22 cellular contexts compared by ENCODE assay signal in the genomic region with DNA sequence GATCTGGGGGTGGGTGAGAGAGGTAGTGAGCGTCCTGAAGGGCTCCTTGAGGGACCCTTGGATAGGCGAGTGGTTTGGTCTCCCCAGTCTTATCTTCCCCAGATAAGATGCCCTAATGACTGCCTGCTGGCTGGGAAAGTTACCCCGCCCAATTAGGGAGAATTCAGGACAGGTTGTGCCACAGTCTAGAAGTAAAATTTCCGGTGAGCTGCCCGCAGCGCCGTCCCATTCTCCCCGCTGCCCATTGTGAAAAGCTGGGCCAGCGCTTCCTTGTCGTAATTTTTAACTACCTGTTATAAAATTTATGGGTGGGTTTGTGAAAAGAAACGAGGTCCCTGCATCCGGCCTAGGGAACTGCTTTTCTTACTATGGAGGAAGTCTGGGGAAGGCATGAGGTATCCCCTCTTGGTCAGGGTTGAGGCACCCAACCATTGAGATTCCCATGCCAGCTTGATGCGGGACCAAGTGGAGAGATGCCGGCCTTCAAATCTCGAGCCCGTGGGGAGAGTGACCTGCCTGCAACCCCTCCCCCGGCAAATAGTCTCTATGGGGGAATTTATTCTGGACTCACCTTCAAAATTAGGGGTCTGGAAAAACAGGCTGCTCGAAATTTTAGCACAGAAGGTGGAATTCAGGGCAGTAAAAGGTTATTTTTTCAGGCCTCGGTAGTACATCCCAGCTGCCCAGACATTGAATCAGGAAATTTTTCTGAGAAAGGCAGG. TPM values are rescaled to one million over a fixed set of nuclear protein-coding genes. Genes with fewer than 3 reads are reported as not detected.
DNase-seq lines count a peak whose midpoint lies in the region; ATAC-seq, FAIRE-seq and TF ChIP-seq lines count a peak whose summit lies in the region.
"Had no signal": no experiment of that assay in that cellular context is flagged by ENCODE, and none has a peak within 500 bp of the region (broad histone marks: within the 10 kb centered on the region; RNA-seq: fewer than 3 reads in every experiment).

No MANE protein-coding gene starts in this region.

- no peak for ATAC-seq in HCT116
- no peak for ATAC-seq in gastrocnemius medialis
- no peak for ATAC-seq in GM21423 (IDR thresholded peaks at IDR 0.05; ENCODE audit: unreplicated experiment)
- ATAC-seq: activated CD4-positive, alpha-beta T cell treated with anti-CD3 and anti-CD28 coated beads for 36 hours had no signal

- H3K27ac ChIP-seq in ACC112 (ENCODE audit: low read depth, low read length) = no peak overlapping the region
- no peak overlapping the region for H3K27ac ChIP-seq in HCT116 (ENCODE audit: low read depth, low read length)
- no peak overlapping the region for H3K27ac ChIP-seq in endothelial cell of umbilical vein (ENCODE audit: insufficient read depth, low read depth, low read length)
- H3K27ac ChIP-seq in gastrocnemius medialis = peak overlapping the region; percentile 94 to 100 (median 98)
- H3K27ac ChIP-seq in small intestine (ENCODE audit: low read depth in 1 of 2, low read length in 1 of 2) = no peak overlapping the region
- H3K27ac ChIP-seq in Peyer's patch = peak overlapping the region in 2 of 4 donors; percentile 81 to 94
- H3K27ac ChIP-seq: vagina had no signal

- H3K4me1 ChIP-seq in ACC112 (ENCODE audit: control insufficient read depth, insufficient read depth, low read length, unreplicated experiment) (peaks cover 40% of the 10 kb centered on the region), HCT116 (ENCODE audit: control insufficient read depth in 1 of 2, insufficient read depth in 2 of 2, low read length in 2 of 2) (peaks cover 17 to 31% of the 10 kb centered on the region in 2 experiments), endothelial cell of umbilical vein (ENCODE audit: control insufficient read depth, extremely low read depth, insufficient read depth, low read length) (peaks cover 3% of the 10 kb centered on the region), gastrocnemius medialis (peaks cover 43 to 52% of the 10 kb centered on the region in 2 donors), small intestine (ENCODE audit: control insufficient read depth in 2 of 2, insufficient read depth in 1 of 2, low read depth in 1 of 2, low read length in 1 of 2) (peaks cover 0 to 2% of the 10 kb centered on the region in 2 donors), Peyer's patch (peaks cover 0 to 26% (median 5%) of the 10 kb centered on the region in 4 donors)

- RAD21 ChIA-PET in HCT116 (lab: Charles Lee; ENCODE audit: low non-redundant PET in 1 of 2, low total read pairs in 2 of 2, uncharacterized antibody in 2 of 2, unreplicated experiment in 2 of 2) = no interaction called here

- intact Hi-C loops in HCT116 (cut with micrococcal nuclease) = no loop called here
- intact Hi-C loops in endothelial cell of umbilical vein (cut with micrococcal nuclease) = no loop called here
- intact Hi-C loops in gastrocnemius medialis (cut with DNase I; ENCODE audit: low total_unique reads) = loop anchor here (5.0 kb wide), 1 partner anchor 267 kb away; a partner anchor contains a TSS

- DNase-seq in HCT116 (ENCODE audit: low read depth, low spot score) = no peak
- DNase-seq in endothelial cell of umbilical vein (ENCODE audit: low read depth, low spot score) = no peak
- DNase-seq in gastrocnemius medialis = no peak
- no peak for DNase-seq in small intestine
- no peak for DNase-seq in T-helper 2 cell treated with Interferon-gamma antibody and Interleukin-4, amounts not matched to agents 5 μg/mL and 100 μg/mL, for 36 hours (ENCODE audit: low spot score)
- no peak for DNase-seq in Peyer's patch
- DNase-seq: activated CD4-positive, alpha-beta T cell treated with anti-CD3 and anti-CD28 coated beads for 36 hours; activated naive CD4-positive, alpha-beta T cell treated with Interleukin-2 at 50 U/mL for 16 hours; GDM1; Kasumi-1; mesendoderm; NCI-H1436; NCI-H82; retina; T1000 had no signal

- no peak for TF ChIP-seq RAD21 in HCT116 (IDR thresholded peaks at IDR 0.05; ENCODE audit: low read depth)

- H3K9me3 ChIP-seq in HCT116 (ENCODE audit: control insufficient read depth in 1 of 2, insufficient read depth in 1 of 2, low read depth in 1 of 2, low read length in 2 of 2) = no peaks in the 10 kb centered on the region
- H3K9me3 ChIP-seq in endothelial cell of umbilical vein (replicated peaks; ENCODE audit: control insufficient read depth, insufficient read depth, low read length) = no peaks in the 10 kb centered on the region
- H3K9me3 ChIP-seq in gastrocnemius medialis = no peaks in the 10 kb centered on the region
- H3K9me3 ChIP-seq in small intestine (ENCODE audit: control insufficient read depth, low read depth) = no peaks in the 10 kb centered on the region
- H3K9me3 ChIP-seq in Peyer's patch = no peaks in the 10 kb centered on the region
- H3K9me3 ChIP-seq: vagina had no signal

- H3K27me3 Mint-ChIP-seq in T-helper 2 cell treated with Interferon-gamma antibody and Interleukin-4, amounts not matched to agents 5 μg/mL and 100 μg/mL, for 36 hours (ENCODE audit: low read depth) = peaks cover 85% of the 10 kb centered on the region

- in situ Hi-C loops in gastrocnemius medialis (cut with MboI; ENCODE audit: low sequenced_read_pairs in 4 of 4) = loop anchor here in 2 of 4 donors (10.0 to 25.0 kb wide), 2 partner anchors 189 to 347 kb away; a partner anchor contains a TSS

- TF ChIP-seq CTCF in HCT116 (IDR thresholded peaks at IDR 0.05 in 2 of 3, conservative IDR thresholded peaks at IDR 0.05 in 1 of 3; ENCODE audit: borderline replicate concordance in 1 of 3, insufficient read depth in 1 of 3, low read depth in 2 of 3, low read length in 2 of 3) (no peak), endothelial cell of umbilical vein (IDR thresholded peaks at IDR 0.05; ENCODE audit: extremely low read depth in 1 of 2, insufficient read depth in 1 of 2, low read depth in 1 of 2, low read length in 2 of 2) (no peak), gastrocnemius medialis (IDR thresholded peaks at IDR 0.05 in 4 of 5, conservative IDR thresholded peaks at IDR 0.05 in 1 of 5) (no peak), Peyer's patch (IDR thresholded peaks at IDR 0.05) (no peak)

- H3K36me3 ChIP-seq in ACC112 (ENCODE audit: insufficient read depth, low read length) = no peaks in the 10 kb centered on the region
- H3K36me3 ChIP-seq in HCT116 (ENCODE audit: control insufficient read depth in 1 of 2, insufficient read depth in 2 of 2, low read length in 2 of 2) = no peaks in the 10 kb centered on the region
- H3K36me3 ChIP-seq in endothelial cell of umbilical vein (ENCODE audit: control insufficient read depth in 2 of 2, extremely low read depth in 1 of 2, insufficient read depth in 2 of 2, low read length in 2 of 2) = no peaks in the 10 kb centered on the region
- H3K36me3 ChIP-seq in gastrocnemius medialis = no peaks in the 10 kb centered on the region
- H3K36me3 ChIP-seq in small intestine (ENCODE audit: control insufficient read depth in 2 of 2, insufficient read depth in 2 of 2, low read length in 2 of 2) = no peaks in the 10 kb centered on the region
- no peaks in the 10 kb centered on the region for H3K36me3 ChIP-seq in Peyer's patch
- H3K36me3 ChIP-seq: vagina had no signal

- H3K4me2 ChIP-seq in HCT116 (ENCODE audit: low read length) (peak overlapping the region; percentile 99), endothelial cell of umbilical vein (ENCODE audit: insufficient read depth, low read length) (no peak overlapping the region)

- TF ChIP-seq POLR2A in HCT116 (IDR thresholded peaks at IDR 0.05; ENCODE audit: borderline replicate concordance, extremely low read depth, insufficient read depth, insufficient read length) (no peak), endothelial cell of umbilical vein (IDR thresholded peaks at IDR 0.05; ENCODE audit: low read depth, low read length) (no peak), gastrocnemius medialis (IDR thresholded peaks at IDR 0.05) (no peak), Peyer's patch (IDR thresholded peaks at IDR 0.05) (no peak)

- no peak for FAIRE-seq in endothelial cell of umbilical vein (lab: Jason Lieb, UNC)
- FAIRE-seq in small intestine (lab: Jason Lieb, UNC) = no peak
- FAIRE-seq: colon, endometrium, GM12891 had no signal

- H2AFZ ChIP-seq in ACC112 (ENCODE audit: low read length, unreplicated experiment) (no peak overlapping the region), HCT116 (ENCODE audit: low read depth, low read length, poor library complexity, severe bottlenecking) (no peak overlapping the region), endothelial cell of umbilical vein (ENCODE audit: low read depth, low read length) (no peak overlapping the region)

- dilution Hi-C loops in endothelial cell of umbilical vein (cut with MboI; ENCODE audit: extremely low pct_ligation_motif_present, low sequenced_read_pairs) = no loop called here

- H3K27ac Mint-ChIP-seq in T-helper 2 cell treated with Interferon-gamma antibody and Interleukin-4, amounts not matched to agents 5 μg/mL and 100 μg/mL, for 36 hours = no peak overlapping the region
- H3K27ac Mint-ChIP-seq: activated CD4-positive, alpha-beta T cell treated with anti-CD3 and anti-CD28 coated beads for 36 hours had no signal

- no peaks in the 10 kb centered on the region for H4K20me1 ChIP-seq in HCT116 (ENCODE audit: insufficient read depth)
- H4K20me1 ChIP-seq in endothelial cell of umbilical vein (replicated peaks; ENCODE audit: control insufficient read depth, extremely low read depth, insufficient read depth, low read length) = no peaks in the 10 kb centered on the region

- CTCF ChIA-PET in HCT116 (lab: Charles Lee) = interaction anchor here (2.4 to 4.3 kb wide), 5 partner anchors 9 to 200 kb away, joined by 6 to 43 read pairs (median 20); a partner anchor contains a TSS
- CTCF ChIA-PET in endothelial cell of umbilical vein (lab: Charles Lee) = interaction anchor here (1.1 to 17.0 kb wide), 5 partner anchors 9 to 258 kb away, joined by 3 to 616 read pairs (median 5); a partner anchor contains a TSS

- BruUV-seq in HCT116 (replicated peaks; lab: Mats Ljungman, UMichigan) (no TSS peak), endothelial cell of umbilical vein (replicated peaks; lab: Mats Ljungman, UMichigan) (no TSS peak)

- POLR2A ChIA-PET in HCT116 (lab: Charles Lee) = no interaction called here
- POLR2A ChIA-PET in endothelial cell of umbilical vein (lab: Charles Lee) = no interaction called here

- no peak overlapping the region for H3K9ac ChIP-seq in HCT116 (ENCODE audit: low read length)
- no peak overlapping the region for H3K9ac ChIP-seq in endothelial cell of umbilical vein (replicated peaks; ENCODE audit: extremely low read depth, insufficient read depth, low read length)

- H3K79me2 ChIP-seq in ACC112 (ENCODE audit: control insufficient read depth, insufficient read depth, low read length, unreplicated experiment) = no peaks in the 10 kb centered on the region
- no peaks in the 10 kb centered on the region for H3K79me2 ChIP-seq in HCT116 (ENCODE audit: insufficient read depth, low read length)
- no peaks in the 10 kb centered on the region for H3K79me2 ChIP-seq in endothelial cell of umbilical vein (ENCODE audit: control insufficient read depth, insufficient read depth, low read length)

- no peaks in the 10 kb centered on the region for H3K9me2 ChIP-seq in HCT116 (ENCODE audit: insufficient read depth)

- H3K9me3 Mint-ChIP-seq in T-helper 2 cell treated with Interferon-gamma antibody and Interleukin-4, amounts not matched to agents 5 μg/mL and 100 μg/mL, for 36 hours = no peaks in the 10 kb centered on the region

- H3K4me3 ChIP-seq in ACC112 (ENCODE audit: low read depth, low read length) (peak overlapping the region; percentile 61; the same call in 1 of the 2 replicates), HCT116 (replicated peaks in 1 of 2; ENCODE audit: low read depth in 1 of 2, low read length in 2 of 2) (peak overlapping the region in 1 of 2 experiments; percentile 76; a peak in 1 of 4 replicates), endothelial cell of umbilical vein (replicated peaks in 1 of 3; ENCODE audit: insufficient read depth in 1 of 3, low read depth in 1 of 3, low read length in 3 of 3) (no peak overlapping the region), gastrocnemius medialis (peak overlapping the region in 1 of 4 donors; percentile 52), small intestine (ENCODE audit: low read depth in 1 of 2, low read length in 2 of 2) (no peak overlapping the region), Peyer's patch (no peak overlapping the region)

- 11 to 17% (median 14%) methylated on average over 19 of the region's 19 CpGs for WGBS in small intestine, 3 donors

- no peak overlapping the region for H3K4me3 Mint-ChIP-seq in T-helper 2 cell treated with Interferon-gamma antibody and Interleukin-4, amounts not matched to agents 5 μg/mL and 100 μg/mL, for 36 hours
- H3K4me3 Mint-ChIP-seq: activated CD4-positive, alpha-beta T cell treated with anti-CD3 and anti-CD28 coated beads for 36 hours had no signal

- no peaks in the 10 kb centered on the region for H3K9me1 ChIP-seq in endothelial cell of umbilical vein (replicated peaks; ENCODE audit: control insufficient read depth, extremely low read depth, insufficient read depth, low read length)

- no peaks in the 10 kb centered on the region for H3K27me3 ChIP-seq in ACC112 (ENCODE audit: insufficient read depth, low read length)
- H3K27me3 ChIP-seq in HCT116 (ENCODE audit: insufficient read depth, low read length) = no peaks in the 10 kb centered on the region
- H3K27me3 ChIP-seq in endothelial cell of umbilical vein (ENCODE audit: control insufficient read depth in 2 of 2, insufficient read depth in 2 of 2, low read length in 2 of 2) = peaks cover 81 to 91% of the 10 kb centered on the region in 2 experiments
- no peaks in the 10 kb centered on the region for H3K27me3 ChIP-seq in gastrocnemius medialis
- H3K27me3 ChIP-seq in small intestine (ENCODE audit: control insufficient read depth in 2 of 2, insufficient read depth in 2 of 2, low read length in 2 of 2) = peaks cover 6 to 54% of the 10 kb centered on the region in 2 donors
- H3K27me3 ChIP-seq in Peyer's patch = peaks cover 0 to 23% of the 10 kb centered on the region in 2 donors

- H3K4me1 Mint-ChIP-seq in T-helper 2 cell treated with Interferon-gamma antibody and Interleukin-4, amounts not matched to agents 5 μg/mL and 100 μg/mL, for 36 hours (ENCODE audit: low read depth) = peaks cover 10% of the 10 kb centered on the region

- H3K36me3 Mint-ChIP-seq in T-helper 2 cell treated with Interferon-gamma antibody and Interleukin-4, amounts not matched to agents 5 μg/mL and 100 μg/mL, for 36 hours (ENCODE audit: low read depth) = no peaks in the 10 kb centered on the region

RNA-seq across cellular contexts. Expression of a gene that starts 6.6 kb away (rescaled TPM):
- total RNA-seq in HCT116 (2021; ENCODE audit: unreplicated experiment) = 0.98 TPM
- 0.52 and 0.90 TPM in 2 replicates for polyA plus RNA-seq in HCT116 (2012)
- total RNA-seq in endothelial cell of umbilical vein = 0.35 TPM in 1 of 2 replicates, not detected in the other
- 0.03 and 0.19 TPM in 2 replicates for polyA plus RNA-seq in endothelial cell of umbilical vein
- 0.03 and 0.11 TPM in 2 replicates for polyA plus RNA-seq in endothelial cell of umbilical vein (2011; cell fraction: cytosol; rRNA removed)
- polyA plus RNA-seq in endothelial cell of umbilical vein (2011; cell fraction: nucleus; rRNA removed) = 0.11 and 0.14 TPM in 2 replicates
- 2.8 and 3.8 TPM in 2 replicates for polyA plus RNA-seq in endothelial cell of umbilical vein (2012)
- polyA minus RNA-seq in endothelial cell of umbilical vein = 0.08 and 0.15 TPM in 2 replicates
- not detected for polyA minus RNA-seq in endothelial cell of umbilical vein (2011; cell fraction: cytosol; rRNA and poly(A)+ RNA removed)
- polyA minus RNA-seq in endothelial cell of umbilical vein (2011; cell fraction: nucleus; rRNA and poly(A)+ RNA removed) = not detected in 2 replicates
- 1 to 10 TPM; 3.3 to 4.9 (median 3.8) TPM for total RNA-seq in gastrocnemius medialis
- polyA plus RNA-seq in small intestine = under 1 TPM in 1 of 3 donors, not detected in 2; 0.03 TPM
- total RNA-seq in Peyer's patch = 1 to 10 TPM in 3 of 4 donors, under 1 TPM in 1; 0.35 to 1.7 (median 1.1) TPM
- total RNA-seq: activated CD4-positive, alpha-beta T cell treated with anti-CD3 and anti-CD28 coated beads for 36 hours; vagina had no signal

RNA-seq across cellular contexts. Expression of a gene that starts 12.9 kb away (rescaled TPM):
- 3.1 TPM for total RNA-seq in HCT116 (2021; ENCODE audit: unreplicated experiment)
- polyA plus RNA-seq in HCT116 (2012) = 2.8 and 4.1 TPM in 2 replicates
- total RNA-seq in endothelial cell of umbilical vein = 0.51 and 0.58 TPM in 2 replicates
- polyA plus RNA-seq in endothelial cell of umbilical vein = 0.57 and 0.72 TPM in 2 replicates
- 0.45 TPM in 2 replicates for polyA plus RNA-seq in endothelial cell of umbilical vein (2011; cell fraction: cytosol; rRNA removed)
- 0.99 and 1.0 TPM in 2 replicates for polyA plus RNA-seq in endothelial cell of umbilical vein (2011; cell fraction: nucleus; rRNA removed)
- 5.4 and 9.5 TPM in 2 replicates for polyA plus RNA-seq in endothelial cell of umbilical vein (2012)
- polyA minus RNA-seq in endothelial cell of umbilical vein = 0.40 and 0.97 TPM in 2 replicates
- polyA minus RNA-seq in endothelial cell of umbilical vein (2011; cell fraction: cytosol; rRNA and poly(A)+ RNA removed) = 2.0 TPM
- not detected in 2 replicates for polyA minus RNA-seq in endothelial cell of umbilical vein (2011; cell fraction: nucleus; rRNA and poly(A)+ RNA removed)
- total RNA-seq in gastrocnemius medialis = 1 to 10 TPM; 1.0 to 4.7 (median 3.8) TPM
- polyA plus RNA-seq in small intestine = 1 to 10 TPM in 2 of 3 donors, not detected in 1; 1.5 to 1.9 TPM
- total RNA-seq in Peyer's patch = 1 to 10 TPM in 2 of 4 donors, under 1 TPM in 2; 0.70 to 1.7 (median 1.3) TPM
- total RNA-seq: activated CD4-positive, alpha-beta T cell treated with anti-CD3 and anti-CD28 coated beads for 36 hours; vagina had no signal

RNA-seq across cellular contexts. Expression of a gene that starts 15.4 kb away (rescaled TPM):
- total RNA-seq in HCT116 (2021; ENCODE audit: unreplicated experiment) (11.3 TPM), endothelial cell of umbilical vein (0.21 and 0.40 TPM in 2 replicates), gastrocnemius medialis (10 to 100 TPM; 13.6 to 37.7 (median 26.3) TPM), Peyer's patch (10 to 100 TPM in 1 of 4 donors, 1 to 10 TPM in 2, not detected in 1; 1.7 to 13.2 (median 1.9) TPM)
- polyA plus RNA-seq in HCT116 (2012) = 3.9 and 5.3 TPM in 2 replicates
- polyA plus RNA-seq in endothelial cell of umbilical vein (0.54 and 0.58 TPM in 2 replicates), small intestine (not detected)
- polyA plus RNA-seq in endothelial cell of umbilical vein (2011; cell fraction: cytosol; rRNA removed) = 0.32 and 0.35 TPM in 2 replicates
- 0.21 and 0.45 TPM in 2 replicates for polyA plus RNA-seq in endothelial cell of umbilical vein (2011; cell fraction: nucleus; rRNA removed)
- polyA plus RNA-seq in endothelial cell of umbilical vein (2012) = 6.3 and 11.9 TPM in 2 replicates
- polyA minus RNA-seq in endothelial cell of umbilical vein = not detected in 2 replicates
- polyA minus RNA-seq in endothelial cell of umbilical vein (2011; cell fraction: cytosol; rRNA and poly(A)+ RNA removed) = 3.2 TPM
- polyA minus RNA-seq in endothelial cell of umbilical vein (2011; cell fraction: nucleus; rRNA and poly(A)+ RNA removed) = not detected in 2 replicates
- total RNA-seq: activated CD4-positive, alpha-beta T cell treated with anti-CD3 and anti-CD28 coated beads for 36 hours; vagina had no signal

RNA-seq across cellular contexts. Expression of a gene that starts 17.5 kb away (rescaled TPM):
- total RNA-seq in HCT116 (2021; ENCODE audit: unreplicated experiment) = 1.1 TPM
- 0.37 and 0.42 TPM in 2 replicates for polyA plus RNA-seq in HCT116 (2012)
- total RNA-seq in endothelial cell of umbilical vein = not detected in 2 replicates
- not detected in 2 replicates for polyA plus RNA-seq in endothelial cell of umbilical vein
- polyA plus RNA-seq in endothelial cell of umbilical vein (2011; cell fraction: cytosol; rRNA removed) = not detected in 2 replicates
- 0.07 and 0.08 TPM in 2 replicates for polyA plus RNA-seq in endothelial cell of umbilical vein (2011; cell fraction: nucleus; rRNA removed)
- polyA plus RNA-seq in endothelial cell of umbilical vein (2012) = 0.13 and 0.38 TPM in 2 replicates
- polyA minus RNA-seq in endothelial cell of umbilical vein = not detected in 2 replicates
- polyA minus RNA-seq in endothelial cell of umbilical vein (2011; cell fraction: cytosol; rRNA and poly(A)+ RNA removed) = not detected
- not detected in 2 replicates for polyA minus RNA-seq in endothelial cell of umbilical vein (2011; cell fraction: nucleus; rRNA and poly(A)+ RNA removed)
- total RNA-seq in gastrocnemius medialis = 1 to 10 TPM in 1 of 4 donors, under 1 TPM in 1, not detected in 2; 0.36 to 1.4 TPM
- under 1 TPM in 1 of 3 donors, not detected in 2; 0.63 TPM for polyA plus RNA-seq in small intestine
- not detected for total RNA-seq in Peyer's patch
- total RNA-seq: activated CD4-positive, alpha-beta T cell treated with anti-CD3 and anti-CD28 coated beads for 36 hours; vagina had no signal
- polyA plus RNA-seq: BJ had no signal

RNA-seq across cellular contexts. Expression of a gene that starts 30.4 kb away (rescaled TPM):
- 3.8 TPM for total RNA-seq in HCT116 (2021; ENCODE audit: unreplicated experiment)
- 1.00 and 2.6 TPM in 2 replicates for polyA plus RNA-seq in HCT116 (2012)
- 0.44 TPM in 1 of 2 replicates, not detected in the other for total RNA-seq in endothelial cell of umbilical vein
- polyA plus RNA-seq in endothelial cell of umbilical vein = 0.18 TPM in 2 replicates
- 0.13 and 0.18 TPM in 2 replicates for polyA plus RNA-seq in endothelial cell of umbilical vein (2011; cell fraction: cytosol; rRNA removed)
- 0.08 TPM in 1 of 2 replicates, not detected in the other for polyA plus RNA-seq in endothelial cell of umbilical vein (2011; cell fraction: nucleus; rRNA removed)
- 5.7 and 6.5 TPM in 2 replicates for polyA plus RNA-seq in endothelial cell of umbilical vein (2012)
- not detected in 2 replicates for polyA minus RNA-seq in endothelial cell of umbilical vein
- polyA minus RNA-seq in endothelial cell of umbilical vein (2011; cell fraction: cytosol; rRNA and poly(A)+ RNA removed) = 38.5 TPM
- not detected in 2 replicates for polyA minus RNA-seq in endothelial cell of umbilical vein (2011; cell fraction: nucleus; rRNA and poly(A)+ RNA removed)
- total RNA-seq in gastrocnemius medialis = 10 to 100 TPM; 23.9 to 48.3 (median 40.3) TPM
- not detected for polyA plus RNA-seq in small intestine
- total RNA-seq in Peyer's patch = 1 to 10 TPM in 1 of 4 donors, not detected in 3; 1.0 TPM
- total RNA-seq: activated CD4-positive, alpha-beta T cell treated with anti-CD3 and anti-CD28 coated beads for 36 hours; vagina had no signal

Comparison
In these comparisons a context has a peak if more than half of its experiments do, and no peak if none do; other contexts are left out.
1. H3K27ac ChIP-seq: peak in gastrocnemius medialis (4 of 4); none in ACC112 (single experiment), HCT116 (single experiment), endothelial cell of umbilical vein (single experiment) and small intestine (0 of 2).